Comparison of ENCODE assay signal across 10 cellular contexts in genomic region chr15:89136818-89137772, GRCh38. TPM values are rescaled to one million over a fixed set of nuclear protein-coding genes. Genes with fewer than 3 reads are reported as not detected.
DNase-seq lines count a peak whose midpoint lies in the region; ATAC-seq and TF ChIP-seq lines count a peak whose summit lies in the region.
"Had no signal": no experiment of that assay in that cellular context is flagged by ENCODE, and none has a peak within 500 bp of the region (broad histone marks: within the 10 kb centered on the region; RNA-seq: fewer than 3 reads in every experiment).

No MANE protein-coding gene starts in this region.

- H3K4me3 Mint-ChIP-seq in naive thymus-derived CD8-positive, alpha-beta T cell: peak overlapping the region in 3 of 10 donors; percentile 22 to 43 (median 24)

- ATAC-seq in esophagus mucosa: peak; percentile 34
- ATAC-seq in naive thymus-derived CD8-positive, alpha-beta T cell: peak; percentile 35 to 77
- no peak for ATAC-seq in HG02884 (IDR thresholded peaks at IDR 0.05; ENCODE audit: unreplicated experiment)

- H3K9me3 ChIP-seq in uterus: no peaks in the 10 kb centered on the region

- no peaks in the 10 kb centered on the region for H3K9me3 Mint-ChIP-seq in naive thymus-derived CD8-positive, alpha-beta T cell

- no peak for TF ChIP-seq POLR2A in uterus (IDR thresholded peaks at IDR 0.05)

- peak; percentile 6 for DNase-seq in activated gamma-delta T cell treated with Interleukin-2 at 50 U/mL for 16 hours
- DNase-seq in activated gamma-delta T cell (lab: John Stamatoyannopoulos, UW): no peak
- DNase-seq in naive thymus-derived CD8-positive, alpha-beta T cell: peak in 5 of 10 donors; percentile 1 to 16 (median 5)
- DNase-seq in uterus: no peak
- DNase-seq in MV-4-11 (lab: John Stamatoyannopoulos, UW): no peak
- no peak for DNase-seq in HCEC 1CT
- DNase-seq: stimulated activated CD4-positive, alpha-beta T cell treated with anti-CD3 and anti-CD28 coated beads, Interleukin-2, amount 100 ng/mL, for 24 hours; T-helper 9 cell had no signal

- peak overlapping the region; percentile 67 to 76 for H3K27ac ChIP-seq in uterus

- H3K27me3 Mint-ChIP-seq in naive thymus-derived CD8-positive, alpha-beta T cell: no peaks in the 10 kb centered on the region

- H3K36me3 Mint-ChIP-seq in naive thymus-derived CD8-positive, alpha-beta T cell: peaks cover 3 to 49% (median 15%) of the 10 kb centered on the region in 3 donors

- no peak for TF ChIP-seq CTCF in uterus (IDR thresholded peaks at IDR 0.05)

- peak overlapping the region; percentile 34 to 79 (median 66) for H3K27ac Mint-ChIP-seq in naive thymus-derived CD8-positive, alpha-beta T cell

- no peak overlapping the region for H3K4me3 ChIP-seq in uterus

- no peaks in the 10 kb centered on the region for H3K27me3 ChIP-seq in uterus

- no peaks in the 10 kb centered on the region for H3K36me3 ChIP-seq in uterus

- peaks cover 24 to 65% (median 33%) of the 10 kb centered on the region in 4 donors for H3K4me1 Mint-ChIP-seq in naive thymus-derived CD8-positive, alpha-beta T cell

- H3K4me1 ChIP-seq in uterus: peaks cover 6 to 18% of the 10 kb centered on the region in 2 donors

- POLR2A ChIA-PET in naive thymus-derived CD8-positive, alpha-beta T cell (lab: Charles Lee): no interaction called here

- intact Hi-C loops in uterus (cut with DNase I; ENCODE audit: low total_unique reads): no loop called here

RNA-seq across cellular contexts. Expression of gene ABHD2, which starts 48.8 kb away (rescaled TPM):
- total RNA-seq in esophagus mucosa: 49.1 TPM
- total RNA-seq in naive thymus-derived CD8-positive, alpha-beta T cell: 10 to 100 TPM; 47.6 to 49.9 TPM
- polyA plus RNA-seq in naive thymus-derived CD8-positive, alpha-beta T cell: 10 to 100 TPM; 14.0 to 17.1 (median 15.0) TPM
- total RNA-seq in uterus: 100 to 1,000 TPM in 1 of 4 donors, 10 to 100 TPM in 3; 27.4 to 117 (median 54.2) TPM
